15 cellular contexts compared by ENCODE assay signal in genomic region chr1:112687785-112688496, GRCh38. TPM values are rescaled to one million over a fixed set of nuclear protein-coding genes. Genes with fewer than 3 reads are reported as not detected.
A peak's percentile ranks its signal among the peaks of the same experiment; 100 is the strongest.
DNase-seq lines count a peak whose midpoint lies in the region; ATAC-seq and TF ChIP-seq lines count a peak whose summit lies in the region.
"Had no signal": no experiment of that assay in that cellular context is flagged by ENCODE, and none has a peak within 500 bp of the region (broad histone marks: within the 10 kb centered on the region; RNA-seq: fewer than 3 reads in every experiment).

No MANE protein-coding gene starts in this region.

- H3K27me3 Mint-ChIP-seq in activated naive CD4-positive, alpha-beta T cell treated with anti-CD3 and anti-CD28 coated beads, Interleukin-2, amount 50 U/mL, for 24 hours, result no peaks in the 10 kb centered on the region
- H3K27me3 Mint-ChIP-seq in WTC11 (ENCODE audit: low read depth), result no peaks in the 10 kb centered on the region
- H3K27me3 Mint-ChIP-seq: memory B cell had no signal

- H3K27ac ChIP-seq in gastroesophageal sphincter (peak overlapping the region in 3 of 4 donors; percentile 11 to 62 (median 58)), thymus (ENCODE audit: low read depth) (peak overlapping the region; percentile 85)
- H3K27ac ChIP-seq: tibial artery had no signal

- no peak overlapping the region for H3K4me3 ChIP-seq in gastroesophageal sphincter
- H3K4me3 ChIP-seq in thymus (ENCODE audit: low read length), result no peak overlapping the region
- H3K4me3 ChIP-seq: tibial artery had no signal

- DNase-seq in activated naive CD4-positive, alpha-beta T cell treated with anti-CD3 and anti-CD28 coated beads, Interleukin-2, amount 50 U/mL, for 16 hours, result no peak
- DNase-seq in WTC11 (ENCODE audit: low spot score) (no peak), DMS53 (lab: John Stamatoyannopoulos, UW) (no peak), HuH-7 (ENCODE audit: low spot score) (no peak)
- DNase-seq: ACHN; activated T-cell treated with anti-CD3 and anti-CD28 coated beads, Interleukin-2, amount 50 U/mL, for 1 hour; NCI-H1930; NCI-H774 had no signal

- WGBS in gastroesophageal sphincter (ENCODE audit: low coverage in 1 of 2), 2 donors, result 81 to 83% methylated on average over 4 to 9 of the region's 13 CpGs
- WGBS in thymus, result 94% methylated on average over 13 of the region's 13 CpGs

- H3K36me3 Mint-ChIP-seq in activated naive CD4-positive, alpha-beta T cell treated with anti-CD3 and anti-CD28 coated beads, Interleukin-2, amount 50 U/mL, for 24 hours, result peaks cover 17% of the 10 kb centered on the region
- H3K36me3 Mint-ChIP-seq in WTC11, result peaks cover 27% of the 10 kb centered on the region

- no peak for TF ChIP-seq POLR2A in gastroesophageal sphincter (IDR thresholded peaks at IDR 0.05)

- peaks cover 0 to 22% (median 4%) of the 10 kb centered on the region in 3 donors for H3K4me1 ChIP-seq in gastroesophageal sphincter
- H3K4me1 ChIP-seq in thymus (ENCODE audit: control insufficient read depth, insufficient read depth, low read length), result no peaks in the 10 kb centered on the region

- H3K36me3 ChIP-seq in gastroesophageal sphincter, result peaks cover 0 to 54% of the 10 kb centered on the region in 2 donors
- peaks cover 26% of the 10 kb centered on the region for H3K36me3 ChIP-seq in thymus (ENCODE audit: control insufficient read depth, insufficient read depth)

- peaks cover 8% of the 10 kb centered on the region for H3K4me1 Mint-ChIP-seq in activated naive CD4-positive, alpha-beta T cell treated with anti-CD3 and anti-CD28 coated beads, Interleukin-2, amount 50 U/mL, for 24 hours
- H3K4me1 Mint-ChIP-seq in WTC11, result peaks cover 14% of the 10 kb centered on the region

- H3K27me3 ChIP-seq in gastroesophageal sphincter (no peaks in the 10 kb centered on the region), thymus (ENCODE audit: control insufficient read depth, insufficient read depth) (no peaks in the 10 kb centered on the region)
- H3K27me3 ChIP-seq: tibial artery had no signal

- no peak overlapping the region for H3K4me3 Mint-ChIP-seq in activated naive CD4-positive, alpha-beta T cell treated with anti-CD3 and anti-CD28 coated beads, Interleukin-2, amount 50 U/mL, for 24 hours
- H3K4me3 Mint-ChIP-seq in WTC11, result no peak overlapping the region
- H3K4me3 Mint-ChIP-seq: memory B cell; T-helper 2 cell treated with Interferon-gamma antibody and Interleukin-4, amounts not matched to agents 5 μg/mL and 100 μg/mL, for 36 hours had no signal

- H3K27ac Mint-ChIP-seq in activated naive CD4-positive, alpha-beta T cell treated with anti-CD3 and anti-CD28 coated beads, Interleukin-2, amount 50 U/mL, for 24 hours, result peak overlapping the region; percentile 60
- peak overlapping the region; percentile 48 for H3K27ac Mint-ChIP-seq in WTC11
- H3K27ac Mint-ChIP-seq: T-helper 2 cell treated with Interferon-gamma antibody and Interleukin-4, amounts not matched to agents 5 μg/mL and 100 μg/mL, for 36 hours had no signal

- CTCF ChIA-PET in WTC11 (lab: Charles Lee), result interaction anchor here (1.5 kb wide), 1 partner anchor 10 kb away, joined by 4 read pairs; no protein-coding TSS in a partner anchor

- TF ChIP-seq CTCF in WTC11 (IDR thresholded peaks at IDR 0.05), result no peak
- no peak for TF ChIP-seq CTCF in gastroesophageal sphincter (IDR thresholded peaks at IDR 0.05)

- ATAC-seq in WTC11 (no peak), gastroesophageal sphincter (no peak), GM18520 (IDR thresholded peaks at IDR 0.05; ENCODE audit: unreplicated experiment) (no peak)

- no peak for TF ChIP-seq EP300 in gastroesophageal sphincter (IDR thresholded peaks at IDR 0.05)

- H3K9me3 ChIP-seq in gastroesophageal sphincter (no peaks in the 10 kb centered on the region), thymus (ENCODE audit: control insufficient read depth) (no peaks in the 10 kb centered on the region)
- H3K9me3 ChIP-seq: tibial artery had no signal

- no peaks in the 10 kb centered on the region for H3K9me3 Mint-ChIP-seq in activated naive CD4-positive, alpha-beta T cell treated with anti-CD3 and anti-CD28 coated beads, Interleukin-2, amount 50 U/mL, for 24 hours
- H3K9me3 Mint-ChIP-seq in WTC11, result no peaks in the 10 kb centered on the region
- H3K9me3 Mint-ChIP-seq: memory B cell; T-helper 2 cell treated with Interferon-gamma antibody and Interleukin-4, amounts not matched to agents 5 μg/mL and 100 μg/mL, for 36 hours had no signal

- POLR2A ChIA-PET in WTC11 (lab: Charles Lee), result no interaction called here

TF ChIP-seq in WTC11, 78 proteins besides CTCF, POLR2A, EP300 and RAD21:
- TF ChIP-seq ZNF671 (CRISPR knock-in tag; IDR thresholded peaks at IDR 0.05) (no peak), JAZF1 (CRISPR knock-in tag; IDR thresholded peaks at IDR 0.05) (no peak), CREM (CRISPR knock-in tag; IDR thresholded peaks at IDR 0.05) (no peak), MXD4 (CRISPR knock-in tag; IDR thresholded peaks at IDR 0.05; ENCODE audit: borderline replicate concordance) (no peak), ZSCAN18 (CRISPR knock-in tag; IDR thresholded peaks at IDR 0.05) (no peak), SP1 (CRISPR knock-in tag; conservative IDR thresholded peaks at IDR 0.05) (no peak)
- TF ChIP-seq, protein P1, sequence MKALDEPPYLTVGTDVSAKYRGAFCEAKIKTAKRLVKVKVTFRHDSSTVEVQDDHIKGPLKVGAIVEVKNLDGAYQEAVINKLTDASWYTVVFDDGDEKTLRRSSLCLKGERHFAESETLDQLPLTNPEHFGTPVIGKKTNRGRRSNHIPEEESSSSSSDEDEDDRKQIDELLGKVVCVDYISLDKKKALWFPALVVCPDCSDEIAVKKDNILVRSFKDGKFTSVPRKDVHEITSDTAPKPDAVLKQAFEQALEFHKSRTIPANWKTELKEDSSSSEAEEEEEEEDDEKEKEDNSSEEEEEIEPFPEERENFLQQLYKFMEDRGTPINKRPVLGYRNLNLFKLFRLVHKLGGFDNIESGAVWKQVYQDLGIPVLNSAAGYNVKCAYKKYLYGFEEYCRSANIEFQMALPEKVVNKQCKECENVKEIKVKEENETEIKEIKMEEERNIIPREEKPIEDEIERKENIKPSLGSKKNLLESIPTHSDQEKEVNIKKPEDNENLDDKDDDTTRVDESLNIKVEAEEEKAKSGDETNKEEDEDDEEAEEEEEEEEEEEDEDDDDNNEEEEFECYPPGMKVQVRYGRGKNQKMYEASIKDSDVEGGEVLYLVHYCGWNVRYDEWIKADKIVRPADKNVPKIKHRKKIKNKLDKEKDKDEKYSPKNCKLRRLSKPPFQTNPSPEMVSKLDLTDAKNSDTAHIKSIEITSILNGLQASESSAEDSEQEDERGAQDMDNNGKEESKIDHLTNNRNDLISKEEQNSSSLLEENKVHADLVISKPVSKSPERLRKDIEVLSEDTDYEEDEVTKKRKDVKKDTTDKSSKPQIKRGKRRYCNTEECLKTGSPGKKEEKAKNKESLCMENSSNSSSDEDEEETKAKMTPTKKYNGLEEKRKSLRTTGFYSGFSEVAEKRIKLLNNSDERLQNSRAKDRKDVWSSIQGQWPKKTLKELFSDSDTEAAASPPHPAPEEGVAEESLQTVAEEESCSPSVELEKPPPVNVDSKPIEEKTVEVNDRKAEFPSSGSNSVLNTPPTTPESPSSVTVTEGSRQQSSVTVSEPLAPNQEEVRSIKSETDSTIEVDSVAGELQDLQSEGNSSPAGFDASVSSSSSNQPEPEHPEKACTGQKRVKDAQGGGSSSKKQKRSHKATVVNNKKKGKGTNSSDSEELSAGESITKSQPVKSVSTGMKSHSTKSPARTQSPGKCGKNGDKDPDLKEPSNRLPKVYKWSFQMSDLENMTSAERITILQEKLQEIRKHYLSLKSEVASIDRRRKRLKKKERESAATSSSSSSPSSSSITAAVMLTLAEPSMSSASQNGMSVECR (CRISPR knock-in tag; IDR thresholded peaks at IDR 0.05; ENCODE audit: borderline replicate concordance), result no peak

RNA-seq across cellular contexts. Expression of gene MOV10, which starts 13.5 kb away (rescaled TPM):
- 80.7 to 99.1 TPM (median 98.8 TPM) in 3 replicates for total RNA-seq in WTC11 (2021)
- total RNA-seq in gastroesophageal sphincter, result 10 to 100 TPM; 13.4 to 25.3 (median 18.8) TPM
- polyA plus RNA-seq in thymus, result 62.9 TPM

RNA-seq across cellular contexts. Expression of gene RHOC, which starts 19.0 kb away (rescaled TPM):
- 67.9 to 68.9 TPM (median 68.2 TPM) in 3 replicates for total RNA-seq in WTC11 (2021)
- total RNA-seq in gastroesophageal sphincter, result 100 to 1,000 TPM; 183 to 354 (median 240) TPM
- 227 TPM for polyA plus RNA-seq in thymus

RNA-seq across cellular contexts. Expression of gene PPM1J, which starts 27.2 kb away (rescaled TPM):
- 19.3 to 23.5 TPM (median 22.6 TPM) in 3 replicates for total RNA-seq in WTC11 (2021)
- 1 to 10 TPM in 2 of 4 donors, under 1 TPM in 2; 0.35 to 2.8 (median 1.7) TPM for total RNA-seq in gastroesophageal sphincter
- polyA plus RNA-seq in thymus, result 8.4 TPM
